Comparison of ENCODE assay signal across 16 cellular contexts in the genomic region with DNA sequence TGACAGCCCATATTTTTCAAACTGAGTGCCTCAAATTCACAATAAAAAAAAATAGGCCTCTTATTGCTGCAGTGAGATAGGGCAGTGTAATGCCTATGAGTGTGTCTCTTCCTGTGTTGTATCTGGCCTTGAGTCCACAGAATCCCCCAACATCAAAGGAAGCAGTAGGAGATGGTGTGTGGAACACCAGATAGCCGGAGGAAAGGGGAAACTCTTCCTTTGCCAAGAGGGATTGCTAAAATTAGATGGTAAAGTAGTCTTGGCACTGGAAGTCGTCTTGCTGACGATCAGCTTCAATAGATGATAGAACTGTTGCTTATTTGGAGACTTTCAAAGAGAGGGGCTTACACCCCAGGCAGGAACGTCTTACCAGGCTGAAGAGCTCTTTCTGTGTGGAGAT. TPM values are rescaled to one million over a fixed set of nuclear protein-coding genes. Genes with fewer than 3 reads are reported as not detected.
A peak's percentile ranks its signal among the peaks of the same experiment; 100 is the strongest.
DNase-seq lines count a peak whose midpoint lies in the region; ATAC-seq and TF ChIP-seq lines count a peak whose summit lies in the region.
"Had no signal": no experiment of that assay in that cellular context is flagged by ENCODE, and none has a peak within 500 bp of the region (broad histone marks: within the 10 kb centered on the region; RNA-seq: fewer than 3 reads in every experiment).

No MANE protein-coding gene starts in this region.

- H3K4me1 Mint-ChIP-seq in activated T-helper 17 cell treated with anti-CD3 and anti-CD28 coated beads, Interleukin-2, amount 50 U/mL, for 72 hours, result peaks cover 64% of the 10 kb centered on the region
- peaks cover 53 to 75% (median 71%) of the 10 kb centered on the region in 7 donors for H3K4me1 Mint-ChIP-seq in naive thymus-derived CD4-positive, alpha-beta T cell
- peaks cover 7% of the 10 kb centered on the region for H3K4me1 Mint-ChIP-seq in endodermal cell

- H3K36me3 Mint-ChIP-seq in activated T-helper 17 cell treated with anti-CD3 and anti-CD28 coated beads, Interleukin-2, amount 50 U/mL, for 72 hours (ENCODE audit: low read depth), result peaks cover 11% of the 10 kb centered on the region
- peaks cover 0 to 21% (median 12%) of the 10 kb centered on the region in 5 donors for H3K36me3 Mint-ChIP-seq in naive thymus-derived CD4-positive, alpha-beta T cell
- no peaks in the 10 kb centered on the region for H3K36me3 Mint-ChIP-seq in endodermal cell (ENCODE audit: low read depth)

- no peak for TF ChIP-seq CTCF in endodermal cell (conservative IDR thresholded peaks at IDR 0.05)

- peak overlapping the region; percentile 12 for H3K27ac ChIP-seq in naive thymus-derived CD4-positive, alpha-beta T cell (ENCODE audit: low read depth, low read length)
- no peak overlapping the region for H3K27ac ChIP-seq in endodermal cell (ENCODE audit: low read depth, low read length)
- H3K27ac ChIP-seq: thyroid gland had no signal

- DNase-seq in CD1c-positive myeloid dendritic cell (ENCODE audit: extremely low spot score) (peak; percentile 26), EH (ENCODE audit: low read depth) (peak; percentile 46), globus pallidus (ENCODE audit: low spot score) (no peak), endodermal cell (no peak), hypothalamus (lab: John Stamatoyannopoulos, UW) (no peak)
- DNase-seq in naive thymus-derived CD4-positive, alpha-beta T cell, result no peak
- DNase-seq: activated CD4-positive, alpha-beta memory T cell treated with anti-CD3 and anti-CD28 coated beads for 36 hours; activated T-cell treated with anti-CD3 and anti-CD28 coated beads, Interleukin-2, amount 50 U/mL, for 1 hour; dermis blood vessel endothelial cell; NCI-H1417; NCI-H524 treated with DMSO at 0.1 percent for 48 hours; thyroid gland had no signal

- H3K27me3 Mint-ChIP-seq in activated T-helper 17 cell treated with anti-CD3 and anti-CD28 coated beads, Interleukin-2, amount 50 U/mL, for 72 hours, result no peaks in the 10 kb centered on the region
- no peaks in the 10 kb centered on the region for H3K27me3 Mint-ChIP-seq in naive thymus-derived CD4-positive, alpha-beta T cell
- H3K27me3 Mint-ChIP-seq in endodermal cell (ENCODE audit: insufficient read depth), result no peaks in the 10 kb centered on the region
- H3K27me3 Mint-ChIP-seq: activated CD4-positive, alpha-beta memory T cell treated with anti-CD3 and anti-CD28 coated beads for 36 hours had no signal

- no peaks in the 10 kb centered on the region for H3K9me3 ChIP-seq in naive thymus-derived CD4-positive, alpha-beta T cell (ENCODE audit: control insufficient read depth in 2 of 3, low read length in 3 of 3)
- H3K9me3 ChIP-seq in endodermal cell (ENCODE audit: control insufficient read depth, low read length), result no peaks in the 10 kb centered on the region
- H3K9me3 ChIP-seq: thyroid gland had no signal

- H3K27me3 ChIP-seq in naive thymus-derived CD4-positive, alpha-beta T cell (ENCODE audit: control insufficient read depth in 2 of 2, insufficient read depth in 2 of 2, low read length in 2 of 2), result no peaks in the 10 kb centered on the region
- H3K27me3 ChIP-seq in endodermal cell (ENCODE audit: control insufficient read depth, insufficient read depth, low read length, poor library complexity, severe bottlenecking), result no peaks in the 10 kb centered on the region
- H3K27me3 ChIP-seq: thyroid gland had no signal

- no peak overlapping the region for H3K4me3 ChIP-seq in naive thymus-derived CD4-positive, alpha-beta T cell (ENCODE audit: low read length)
- no peak overlapping the region for H3K4me3 ChIP-seq in endodermal cell (ENCODE audit: low read length)
- H3K4me3 ChIP-seq: thyroid gland had no signal

- peaks cover 0 to 11% (median 0%) of the 10 kb centered on the region in 3 experiments for H3K36me3 ChIP-seq in naive thymus-derived CD4-positive, alpha-beta T cell (ENCODE audit: control insufficient read depth in 2 of 3, insufficient read depth in 3 of 3, low read length in 3 of 3)
- no peaks in the 10 kb centered on the region for H3K36me3 ChIP-seq in endodermal cell (ENCODE audit: control insufficient read depth, insufficient read depth, low read length)
- H3K36me3 ChIP-seq: thyroid gland had no signal

- POLR2A ChIA-PET in naive thymus-derived CD4-positive, alpha-beta T cell (lab: Charles Lee), result interaction anchor here (0.6 kb wide), 1 partner anchor 13 kb away, joined by 3 read pairs; no protein-coding TSS in a partner anchor

- peak overlapping the region; percentile 85 for H3K27ac Mint-ChIP-seq in activated T-helper 17 cell treated with anti-CD3 and anti-CD28 coated beads, Interleukin-2, amount 50 U/mL, for 72 hours
- H3K27ac Mint-ChIP-seq in naive thymus-derived CD4-positive, alpha-beta T cell, result peak overlapping the region in 7 of 9 donors; percentile 5 to 86 (median 69)
- H3K27ac Mint-ChIP-seq in endodermal cell, result no peak overlapping the region

- no peak for ATAC-seq in activated T-helper 17 cell treated with anti-CD3 and anti-CD28 coated beads, Interleukin-2, amount 50 U/mL, for 72 hours (replicated peaks)
- no peak for ATAC-seq in naive thymus-derived CD4-positive, alpha-beta T cell
- ATAC-seq in GM18868 (IDR thresholded peaks at IDR 0.05; ENCODE audit: unreplicated experiment), result no peak
- ATAC-seq: left lobe of liver had no signal

- peak overlapping the region; percentile 80 for H3K4me3 Mint-ChIP-seq in activated T-helper 17 cell treated with anti-CD3 and anti-CD28 coated beads, Interleukin-2, amount 50 U/mL, for 72 hours
- peak overlapping the region in 6 of 10 donors; percentile 0 to 66 (median 18) for H3K4me3 Mint-ChIP-seq in naive thymus-derived CD4-positive, alpha-beta T cell
- no peak overlapping the region for H3K4me3 Mint-ChIP-seq in endodermal cell
- H3K4me3 Mint-ChIP-seq: activated CD4-positive, alpha-beta memory T cell treated with anti-CD3 and anti-CD28 coated beads for 36 hours had no signal

- no peaks in the 10 kb centered on the region for H3K9me3 Mint-ChIP-seq in activated T-helper 17 cell treated with anti-CD3 and anti-CD28 coated beads, Interleukin-2, amount 50 U/mL, for 72 hours
- H3K9me3 Mint-ChIP-seq in naive thymus-derived CD4-positive, alpha-beta T cell, result no peaks in the 10 kb centered on the region
- peaks cover 2% of the 10 kb centered on the region for H3K9me3 Mint-ChIP-seq in endodermal cell
- H3K9me3 Mint-ChIP-seq: activated CD4-positive, alpha-beta memory T cell treated with anti-CD3 and anti-CD28 coated beads for 36 hours had no signal

- WGBS in endodermal cell (ENCODE audit: insufficient coverage in 1 of 2, insufficient read length in 1 of 2), 2 experiments, result 87 to 95% methylated on average over 3 to 4 of the region's 4 CpGs

- CTCF ChIA-PET in naive thymus-derived CD4-positive, alpha-beta T cell (lab: Charles Lee), result interaction anchor here (1.1 kb wide), 1 partner anchor 50 kb away, joined by 3 read pairs; no protein-coding TSS in a partner anchor

- no peak overlapping the region for H3K9ac ChIP-seq in endodermal cell (ENCODE audit: extremely low read depth, low read length, poor library complexity, severe bottlenecking)

- intact Hi-C loops in naive thymus-derived CD4-positive, alpha-beta T cell (cut with micrococcal nuclease), result loop anchor here in 1 of 2 donors (1.0 kb wide), 1 partner anchor 10 kb away; no protein-coding TSS in a partner anchor

- H3K4me1 ChIP-seq in naive thymus-derived CD4-positive, alpha-beta T cell (ENCODE audit: control insufficient read depth in 2 of 2, insufficient read depth in 2 of 2, low read length in 2 of 2), result peaks cover 18 to 45% of the 10 kb centered on the region in 2 donors
- H3K4me1 ChIP-seq in endodermal cell (ENCODE audit: control insufficient read depth, insufficient read depth, low read length), result no peaks in the 10 kb centered on the region
- H3K4me1 ChIP-seq: thyroid gland had no signal

RNA-seq across cellular contexts. Expression of a gene that starts 51.8 kb away (rescaled TPM):
- total RNA-seq in activated T-helper 17 cell treated with anti-CD3 and anti-CD28 coated beads, Interleukin-2, amount 50 U/mL, for 72 hours, result 100 to 1,000 TPM; 112 to 136 TPM
- 100 to 1,000 TPM in 1 of 5 experiments, 10 to 100 TPM in 4; 55.3 to 154 (median 98.5) TPM for total RNA-seq in naive thymus-derived CD4-positive, alpha-beta T cell
- 10 to 100 TPM; 27.9 to 42.8 TPM for polyA plus RNA-seq in naive thymus-derived CD4-positive, alpha-beta T cell
- 1 to 10 TPM in 1 of 2 donors, under 1 TPM in 1; 0.31 to 2.8 TPM for total RNA-seq in endodermal cell
- 0.50 TPM for polyA plus RNA-seq in endodermal cell (2013, experiment 1 of 2)
- polyA plus RNA-seq in endodermal cell (2013, experiment 2 of 2), result 1.0 TPM
- total RNA-seq: G401 had no signal

Comparison
In these comparisons a context has a peak if more than half of its experiments do, and no peak if none do; other contexts are left out.
1. DNase-seq: peak in CD1c-positive myeloid dendritic cell (single experiment) and EH (single experiment); none in naive thymus-derived CD4-positive, alpha-beta T cell (0 of 9), globus pallidus (single experiment), endodermal cell (single experiment) and hypothalamus (0 of 51).
2. RNA of a gene that starts 51.8 kb away (total RNA-seq): 112 to 136 TPM in activated T-helper 17 cell treated with anti-CD3 and anti-CD28 coated beads, Interleukin-2, amount 50 U/mL, for 72 hours and 55.3 to 154 TPM in naive thymus-derived CD4-positive, alpha-beta T cell; 0.31 to 2.8 TPM in endodermal cell; every median in the first group is over 10 times any median in the second.